In the genomic region with DNA sequence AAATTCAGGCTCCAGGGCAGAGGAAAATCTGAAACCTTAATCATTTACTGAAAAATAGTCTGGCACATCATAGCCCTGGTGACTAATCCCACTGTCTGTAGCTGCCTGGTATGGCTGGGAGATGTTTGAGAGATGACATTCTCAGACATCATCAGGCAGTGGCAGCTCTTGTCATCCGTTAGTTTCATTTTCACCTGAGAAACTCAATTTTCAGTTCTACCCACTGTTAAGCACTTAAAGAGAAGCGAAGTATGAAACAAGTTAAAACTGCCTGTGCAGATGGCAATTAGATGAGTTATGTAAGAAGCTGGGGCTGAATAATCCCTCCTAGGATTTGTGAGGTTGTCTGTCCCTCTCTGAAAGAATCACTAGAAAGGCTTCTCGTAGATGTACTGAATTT, we compare ENCODE assay signal across 8 cellular contexts.
DNase-seq lines count a peak whose midpoint lies in the region; ATAC-seq and TF ChIP-seq lines count a peak whose summit lies in the region.

No MANE protein-coding gene starts in this region.

- H3K79me2 ChIP-seq in neural cell (replicated peaks; ENCODE audit: insufficient read depth, low read length) = no peaks in the 10 kb centered on the region

- no peaks in the 10 kb centered on the region for H3K4me1 ChIP-seq in tibial nerve

- no peaks in the 10 kb centered on the region for H3K9me3 ChIP-seq in neural cell (ENCODE audit: low read length)
- no peaks in the 10 kb centered on the region for H3K9me3 ChIP-seq in tibial nerve

- H3K27ac ChIP-seq in neural cell (ENCODE audit: low read length) (peak overlapping the region; percentile 41), tibial nerve (no peak overlapping the region)

- H3K36me3 ChIP-seq in neural cell (ENCODE audit: insufficient read depth, low read length) (no peaks in the 10 kb centered on the region), tibial nerve (no peaks in the 10 kb centered on the region)

- TF ChIP-seq EP300 in neural cell (conservative IDR thresholded peaks at IDR 0.05; ENCODE audit: poor library complexity, severe bottlenecking) = peak; percentile 66
- no peak for TF ChIP-seq EP300 in tibial nerve (IDR thresholded peaks at IDR 0.05)

- H3K4me3 ChIP-seq in neural cell (ENCODE audit: low read length) = peak overlapping the region; percentile 19
- no peak overlapping the region for H3K4me3 ChIP-seq in tibial nerve

- TF ChIP-seq CTCF in neural cell (IDR thresholded peaks at IDR 0.05; ENCODE audit: poor library complexity, severe bottlenecking) (no peak), tibial nerve (IDR thresholded peaks at IDR 0.05) (no peak)

- H3K9ac ChIP-seq in neural cell (ENCODE audit: low read length) = no peak overlapping the region

- WGBS in tibial nerve, 2 donors = 81 to 87% methylated on average over 3 of the region's 3 CpGs

- DNase-seq in NCI-H524 (lab: John Stamatoyannopoulos, UW) (peak; percentile 1 to 29), NCI-H524 treated with DMSO at 0.1 percent for 48 hours (lab: John Stamatoyannopoulos, UW) (no peak), NCI-H226 (peak; percentile 38), NCI-H1417 (lab: John Stamatoyannopoulos, UW) (no peak), tibial nerve (ENCODE audit: low spot score in 2 of 2) (no peak), HuH-7 (ENCODE audit: low spot score) (no peak)

- TF ChIP-seq RAD21 in neural cell (conservative IDR thresholded peaks at IDR 0.05) = peak; percentile 10

- no peaks in the 10 kb centered on the region for H3K9me2 ChIP-seq in neural cell (ENCODE audit: insufficient read depth, low read length)

- H4K20me1 ChIP-seq in neural cell (ENCODE audit: insufficient read depth) = no peaks in the 10 kb centered on the region

- H3K27me3 ChIP-seq in neural cell (ENCODE audit: insufficient read depth, low read depth, low read length) = no peaks in the 10 kb centered on the region
- no peaks in the 10 kb centered on the region for H3K27me3 ChIP-seq in tibial nerve

- no peak for TF ChIP-seq POLR2A in tibial nerve (IDR thresholded peaks at IDR 0.05)

- H2AFZ ChIP-seq in neural cell (ENCODE audit: low read depth, low read length) = no peak overlapping the region

- peak; percentile 96 for ATAC-seq in HG02571 (IDR thresholded peaks at IDR 0.05; ENCODE audit: unreplicated experiment)

- no peaks in the 10 kb centered on the region for H3F3A ChIP-seq in neural cell (ENCODE audit: insufficient read depth, low read length, poor library complexity, severe bottlenecking)

- H3K4me2 ChIP-seq in neural cell (ENCODE audit: low read length) = no peak overlapping the region

TF ChIP-seq in neural cell, 6 proteins besides CTCF, POLR2A, EP300 and RAD21:
- no peak for TF ChIP-seq REST (IDR thresholded peaks at IDR 0.05; ENCODE audit: borderline replicate concordance)
- peak; percentile 25 for TF ChIP-seq POLR2AphosphoS5 (IDR thresholded peaks at IDR 0.05)

Comparison
In these comparisons a context has a peak if more than half of its experiments do, and no peak if none do; other contexts are left out.
1. DNase-seq: peak in NCI-H524 (2 of 2) and NCI-H226 (single experiment); none in NCI-H524 treated with DMSO at 0.1 percent for 48 hours (single experiment), NCI-H1417 (0 of 3), tibial nerve (0 of 2) and HuH-7 (single experiment).